ENCODE assay signal across 16 cellular contexts in the genomic region with DNA sequence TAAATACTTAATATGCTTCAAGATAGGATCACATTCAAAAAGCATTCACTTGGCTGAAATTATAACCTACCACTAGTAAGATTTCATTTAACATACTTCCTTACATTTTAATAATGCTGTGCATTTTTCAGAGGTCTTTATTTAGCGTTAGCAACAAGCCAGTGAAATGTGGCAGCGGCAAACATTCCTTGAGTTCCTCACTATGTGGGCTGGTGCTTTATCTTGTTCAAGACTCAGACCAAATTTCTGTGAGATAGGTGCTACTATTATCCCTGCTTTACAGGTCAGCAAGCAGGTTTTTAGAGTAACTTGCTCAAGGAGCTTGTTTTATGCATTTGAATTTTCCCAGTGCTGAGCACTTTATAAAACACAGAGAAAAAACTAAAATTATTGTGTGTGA.
"Had no signal": no experiment of that assay in that cellular context is flagged by ENCODE, and none has a peak within 500 bp of the region (broad histone marks: within the 10 kb centered on the region; RNA-seq: fewer than 3 reads in every experiment).

No MANE protein-coding gene starts in this region.

- DNase-seq: activated CD4-positive, alpha-beta T cell treated with anti-CD3 and anti-CD28 coated beads, Interleukin-2, amount 10 ng/mL, durations not matched to agents 24 days and 14 days; activated effector memory CD4-positive, alpha-beta T cell treated with Interleukin-2 at 50 U/mL for 16 hours; activated T-cell treated with anti-CD3 and anti-CD28 coated beads, Interleukin-2, amount 50 U/mL, for 1 hour; amygdala; gastrocnemius medialis; naive B cell; nucleus accumbens; stimulated activated CD4-positive, alpha-beta T cell treated with anti-CD3 and anti-CD28 coated beads, Interleukin-15, amount 100 ng/mL, for 24 hours; stimulated activated CD4-positive, alpha-beta T cell treated with anti-CD3 and anti-CD28 coated beads, Interleukin-4, amount 100 ng/mL, for 24 hours; T-helper 17 cell; testis had no signal

- H3K4me1 Mint-ChIP-seq: activated CD4-positive, alpha-beta T cell treated with anti-CD3 and anti-CD28 coated beads, Interleukin-2, amount 10 ng/mL, durations not matched to agents 24 days and 14 days; activated naive CD4-positive, alpha-beta T cell treated with anti-CD3 and anti-CD28 coated beads, Interleukin-2, amount 50 U/mL, for 24 hours; naive B cell; T-helper 17 cell; WTC11 had no signal

- H3K9me3 Mint-ChIP-seq: activated CD4-positive, alpha-beta T cell treated with anti-CD3 and anti-CD28 coated beads, Interleukin-2, amount 10 ng/mL, durations not matched to agents 24 days and 14 days; activated naive CD4-positive, alpha-beta T cell treated with anti-CD3 and anti-CD28 coated beads, Interleukin-2, amount 50 U/mL, for 24 hours; stimulated activated naive CD8-positive, alpha-beta T cell treated with anti-CD3 and anti-CD28 coated beads, Interleukin-15, Interleukin-2, amounts not matched to agents 100 ng/mL and 50 ng/mL, for 24 hours had no signal

- H3K9me3 ChIP-seq: breast epithelium, gastrocnemius medialis, prostate gland, testis had no signal

- H3K27me3 Mint-ChIP-seq: activated CD4-positive, alpha-beta T cell treated with anti-CD3 and anti-CD28 coated beads, Interleukin-2, amount 10 ng/mL, durations not matched to agents 24 days and 14 days; activated naive CD4-positive, alpha-beta T cell treated with anti-CD3 and anti-CD28 coated beads, Interleukin-2, amount 50 U/mL, for 24 hours; naive B cell; stimulated activated naive CD8-positive, alpha-beta T cell treated with anti-CD3 and anti-CD28 coated beads, Interleukin-15, Interleukin-2, amounts not matched to agents 100 ng/mL and 50 ng/mL, for 24 hours had no signal

- H3K4me3 Mint-ChIP-seq: activated CD4-positive, alpha-beta T cell treated with anti-CD3 and anti-CD28 coated beads, Interleukin-2, amount 10 ng/mL, durations not matched to agents 24 days and 14 days; activated naive CD4-positive, alpha-beta T cell treated with anti-CD3 and anti-CD28 coated beads, Interleukin-2, amount 50 U/mL, for 24 hours; naive B cell; stimulated activated naive CD8-positive, alpha-beta T cell treated with anti-CD3 and anti-CD28 coated beads, Interleukin-15, Interleukin-2, amounts not matched to agents 100 ng/mL and 50 ng/mL, for 24 hours; T-helper 17 cell; WTC11 had no signal

- H3K27me3 ChIP-seq: breast epithelium, gastrocnemius medialis, testis had no signal

- H3K4me3 ChIP-seq: breast epithelium, gastrocnemius medialis, prostate gland, testis had no signal

- H3K27ac ChIP-seq: breast epithelium, gastrocnemius medialis, prostate gland, testis had no signal

- ATAC-seq: gastrocnemius medialis, T-helper 17 cell, WTC11 had no signal

- H3K36me3 ChIP-seq: breast epithelium, gastrocnemius medialis, prostate gland had no signal

- H3K27ac Mint-ChIP-seq: activated CD4-positive, alpha-beta T cell treated with anti-CD3 and anti-CD28 coated beads, Interleukin-2, amount 10 ng/mL, durations not matched to agents 24 days and 14 days; activated naive CD4-positive, alpha-beta T cell treated with anti-CD3 and anti-CD28 coated beads, Interleukin-2, amount 50 U/mL, for 24 hours; naive B cell; stimulated activated naive CD8-positive, alpha-beta T cell treated with anti-CD3 and anti-CD28 coated beads, Interleukin-15, Interleukin-2, amounts not matched to agents 100 ng/mL and 50 ng/mL, for 24 hours; T-helper 17 cell; WTC11 had no signal

- H3K4me1 ChIP-seq: breast epithelium, gastrocnemius medialis, prostate gland, testis had no signal

- H3K36me3 Mint-ChIP-seq: activated naive CD4-positive, alpha-beta T cell treated with anti-CD3 and anti-CD28 coated beads, Interleukin-2, amount 50 U/mL, for 24 hours; naive B cell; WTC11 had no signal
